In the genomic region with DNA sequence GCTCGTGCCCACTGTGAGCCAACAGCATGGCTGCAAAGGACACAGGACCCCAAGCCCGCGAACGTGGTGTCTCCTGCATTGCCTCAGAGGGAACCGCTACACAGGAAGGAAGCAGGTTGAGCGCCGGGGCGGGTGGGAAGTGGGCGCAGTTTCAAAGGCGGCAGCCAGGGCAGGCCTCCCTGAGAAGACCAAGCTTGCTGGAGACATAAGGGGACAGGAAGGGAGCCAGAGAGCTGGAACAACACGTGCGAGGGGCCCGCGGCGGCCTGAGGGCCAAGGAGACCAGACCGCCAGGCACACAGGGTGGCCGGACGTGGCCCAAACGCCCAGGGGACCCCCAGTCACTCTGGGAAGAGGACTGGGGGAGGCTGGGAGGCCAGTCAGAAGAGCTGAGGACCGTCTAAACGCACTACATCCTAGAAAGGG, we compare ENCODE assay signal across 9 cellular contexts. TPM values are rescaled to one million over a fixed set of nuclear protein-coding genes. Genes with fewer than 3 reads are reported as not detected.
DNase-seq lines count a peak whose midpoint lies in the region; ATAC-seq and TF ChIP-seq lines count a peak whose summit lies in the region.
"Had no signal": no experiment of that assay in that cellular context is flagged by ENCODE, and none has a peak within 500 bp of the region (broad histone marks: within the 10 kb centered on the region; RNA-seq: fewer than 3 reads in every experiment).

No MANE protein-coding gene starts in this region.

- peak overlapping the region in 5 of 12 donors; percentile 24 to 52 (median 29) for H3K27ac ChIP-seq in heart left ventricle
- H3K27ac ChIP-seq in right atrium auricular region: no peak overlapping the region
- H3K27ac ChIP-seq in lower lobe of right lung: peak overlapping the region; percentile 77
- H3K27ac ChIP-seq in vagina: peak overlapping the region; percentile 3
- H3K27ac ChIP-seq: A549 had no signal

- 52 to 63% (median 59%) methylated on average over 21 of the region's 21 CpGs for WGBS in heart left ventricle, 4 donors

- no peak for DNase-seq in heart left ventricle
- no peak for DNase-seq in right atrium auricular region (ENCODE audit: low spot score)
- peak; percentile 70 for DNase-seq in activated T-cell treated with anti-CD3 and anti-CD28 coated beads, Interleukin-2, amount 50 U/mL, for 1 hour
- no peak for DNase-seq in lower lobe of right lung
- DNase-seq in vagina (ENCODE audit: extremely low spot score in 2 of 2): no peak
- no peak for DNase-seq in NCI-H446 treated with DMSO at 0.1 percent for 48 hours (lab: John Stamatoyannopoulos, UW)
- DNase-seq in inferior parietal cortex (ENCODE audit: extremely low spot score): no peak
- DNase-seq in NCI-H1417 treated with DMSO at 0.1 percent for 48 hours (lab: John Stamatoyannopoulos, UW): no peak

- no peaks in the 10 kb centered on the region for H3K9me3 ChIP-seq in heart left ventricle
- H3K9me3 ChIP-seq in right atrium auricular region: no peaks in the 10 kb centered on the region
- no peaks in the 10 kb centered on the region for H3K9me3 ChIP-seq in lower lobe of right lung
- no peaks in the 10 kb centered on the region for H3K9me3 ChIP-seq in vagina
- H3K9me3 ChIP-seq: A549 had no signal

- TF ChIP-seq POLR2A in heart left ventricle (IDR thresholded peaks at IDR 0.05) (no peak), vagina (IDR thresholded peaks at IDR 0.05) (no peak)

- peak in 4 of 12 donors; percentile 5 to 19 (median 10) for TF ChIP-seq CTCF in heart left ventricle (IDR thresholded peaks at IDR 0.05)
- no peak for TF ChIP-seq CTCF in right atrium auricular region (IDR thresholded peaks at IDR 0.05)
- peak; percentile 22 for TF ChIP-seq CTCF in lower lobe of right lung (IDR thresholded peaks at IDR 0.05)
- TF ChIP-seq CTCF in vagina (IDR thresholded peaks at IDR 0.05): no peak

- H3K27me3 ChIP-seq in heart left ventricle (no peaks in the 10 kb centered on the region), right atrium auricular region (no peaks in the 10 kb centered on the region), lower lobe of right lung (ENCODE audit: low read depth) (no peaks in the 10 kb centered on the region), vagina (no peaks in the 10 kb centered on the region)

- H3K4me3 ChIP-seq in heart left ventricle (peak overlapping the region in 2 of 12 donors; percentile 6 to 15), right atrium auricular region (no peak overlapping the region), lower lobe of right lung (no peak overlapping the region), vagina (no peak overlapping the region)
- H3K4me3 ChIP-seq: A549 had no signal

- ATAC-seq in heart left ventricle: peak in 3 of 4 donors; percentile 21 to 55 (median 24)
- peak; percentile 17 to 36 for ATAC-seq in lower lobe of right lung
- ATAC-seq: A549 had no signal

- H3K36me3 ChIP-seq in heart left ventricle: peaks cover 7 to 92% (median 67%) of the 10 kb centered on the region in 9 donors
- peaks cover 70% of the 10 kb centered on the region for H3K36me3 ChIP-seq in right atrium auricular region
- H3K36me3 ChIP-seq in lower lobe of right lung: peaks cover 72% of the 10 kb centered on the region
- H3K36me3 ChIP-seq in vagina: peaks cover 0 to 38% of the 10 kb centered on the region in 2 donors

- intact Hi-C loops in heart left ventricle (cut with DNase I): no loop called here
- intact Hi-C loops in lower lobe of right lung (cut with DNase I): no loop called here
- intact Hi-C loops in vagina (cut with DNase I): no loop called here

- peaks cover 0 to 43% (median 13%) of the 10 kb centered on the region in 12 donors for H3K4me1 ChIP-seq in heart left ventricle
- peaks cover 0 to 48% of the 10 kb centered on the region in 2 donors for H3K4me1 ChIP-seq in right atrium auricular region
- H3K4me1 ChIP-seq in lower lobe of right lung: peaks cover 51% of the 10 kb centered on the region
- H3K4me1 ChIP-seq in vagina: peaks cover 53% of the 10 kb centered on the region
- H3K4me1 ChIP-seq: A549 had no signal

RNA-seq across cellular contexts. Expression of a gene that starts 32.0 kb away (rescaled TPM):
- total RNA-seq in heart left ventricle: 100 to 1,000 TPM; 105 to 165 (median 128) TPM
- polyA plus RNA-seq in heart left ventricle: 100 to 1,000 TPM in 1 of 2 donors, 10 to 100 TPM in 1; 92.0 to 148 TPM
- 100 to 1,000 TPM; 104 to 140 TPM for total RNA-seq in right atrium auricular region
- total RNA-seq in lower lobe of right lung: 165 TPM
- total RNA-seq in vagina: 93.1 TPM

RNA-seq across cellular contexts. Expression of a gene that starts 44.5 kb away (rescaled TPM):
- total RNA-seq in heart left ventricle (10 to 100 TPM in 7 of 9 donors, 1 to 10 TPM in 2; 8.8 to 36.3 (median 13.7) TPM), right atrium auricular region (10 to 100 TPM; 13.0 to 20.8 TPM), lower lobe of right lung (32.0 TPM), vagina (72.2 TPM)
- 10 to 100 TPM in 1 of 2 donors, 1 to 10 TPM in 1; 7.8 to 31.2 TPM for polyA plus RNA-seq in heart left ventricle

Comparison
In these comparisons a context has a peak if more than half of its experiments do, and no peak if none do; other contexts are left out.
1. H3K27ac ChIP-seq: peak in lower lobe of right lung (single experiment) and vagina (single experiment); none in right atrium auricular region (0 of 2).